ENCODE assay signal across 11 cellular contexts in genomic region chr6:106746660-106747059, GRCh38.
DNase-seq lines count a peak whose midpoint lies in the region; ATAC-seq and TF ChIP-seq lines count a peak whose summit lies in the region.
"Had no signal": no experiment of that assay in that cellular context is flagged by ENCODE, and none has a peak within 500 bp of the region (broad histone marks: within the 10 kb centered on the region; RNA-seq: fewer than 3 reads in every experiment).

No MANE protein-coding gene starts in this region.

- no peaks in the 10 kb centered on the region for H3K79me1 ChIP-seq in mesenchymal stem cell (replicated peaks; ENCODE audit: low read length, poor library complexity, severe bottlenecking)

- peaks cover 15% of the 10 kb centered on the region for H3K4me1 ChIP-seq in mesenchymal stem cell (ENCODE audit: control insufficient read depth, insufficient read depth, low read depth, low read length)
- H3K4me1 ChIP-seq: tibial nerve had no signal

- no peaks in the 10 kb centered on the region for H3K9me3 ChIP-seq in mesenchymal stem cell (ENCODE audit: control insufficient read depth, low read length)

- peak overlapping the region; percentile 27 for H3K9ac ChIP-seq in mesenchymal stem cell (ENCODE audit: low read length)

- no peak overlapping the region for H2AFZ ChIP-seq in mesenchymal stem cell (ENCODE audit: low read depth, low read length)

- no peaks in the 10 kb centered on the region for H3K36me3 ChIP-seq in mesenchymal stem cell (ENCODE audit: control insufficient read depth in 1 of 2, insufficient read depth in 2 of 2, low read depth in 1 of 2, low read length in 2 of 2)
- H3K36me3 ChIP-seq: tibial nerve had no signal

- no peak overlapping the region for H3K27ac ChIP-seq in mesenchymal stem cell (ENCODE audit: low read length, poor library complexity, severe bottlenecking)
- H3K27ac ChIP-seq: tibial nerve had no signal

- in situ Hi-C loops in astrocyte of the spinal cord (cut with HindIII; ENCODE audit: low sequenced_read_pairs), result no loop called here

- H2BK12ac ChIP-seq in mesenchymal stem cell (ENCODE audit: low read length in 2 of 2), result no peak overlapping the region

- no peak overlapping the region for H3K23ac ChIP-seq in mesenchymal stem cell (ENCODE audit: low read length in 2 of 2)

- no peak overlapping the region for H2BK15ac ChIP-seq in mesenchymal stem cell (ENCODE audit: low read depth, poor library complexity, severe bottlenecking)

- H3K4ac ChIP-seq in mesenchymal stem cell (ENCODE audit: low read depth in 1 of 2, low read length in 2 of 2), result no peak overlapping the region

- H3K14ac ChIP-seq in mesenchymal stem cell (ENCODE audit: low read length in 2 of 2), result no peak overlapping the region

- WGBS in mesenchymal stem cell, result 28% methylated on average over 2 of the region's 3 CpGs

- peak; percentile 80 for DNase-seq in DMS53 treated with DMSO at 0.1 percent for 48 hours (lab: John Stamatoyannopoulos, UW; ENCODE audit: unreplicated experiment)
- peak; percentile 93 for DNase-seq in NCI-H2029 (lab: John Stamatoyannopoulos, UW)
- DNase-seq in astrocyte of the spinal cord (ENCODE audit: low read depth, low spot score), result peak; percentile 22
- peak; percentile 81 for DNase-seq in mesenchymal stem cell
- DNase-seq in AML-193 (lab: John Stamatoyannopoulos, UW), result no peak
- DNase-seq: DMS 273 treated with DMSO at 0.1 percent for 48 hours, left ventricle myocardium superior had no signal

- ATAC-seq in GM19397 (IDR thresholded peaks at IDR 0.05; ENCODE audit: unreplicated experiment) (no peak), GM18868 (IDR thresholded peaks at IDR 0.05; ENCODE audit: unreplicated experiment) (no peak), GM21367 (IDR thresholded peaks at IDR 0.05; ENCODE audit: unreplicated experiment) (no peak)
- ATAC-seq: left ventricle myocardium superior had no signal

- H3K4me2 ChIP-seq in mesenchymal stem cell (ENCODE audit: low read length, poor library complexity, severe bottlenecking), result no peak overlapping the region

- H4K8ac ChIP-seq in mesenchymal stem cell (ENCODE audit: low read length), result no peak overlapping the region

- H2AK5ac ChIP-seq in mesenchymal stem cell (ENCODE audit: low read length, severe bottlenecking), result no peak overlapping the region

- no peak overlapping the region for H2BK5ac ChIP-seq in mesenchymal stem cell (ENCODE audit: low read depth, low read length, poor library complexity, severe bottlenecking)

- H4K91ac ChIP-seq in mesenchymal stem cell (ENCODE audit: low read length), result no peak overlapping the region

- H2BK120ac ChIP-seq in mesenchymal stem cell (ENCODE audit: low read depth, low read length), result no peak overlapping the region

- no peak for TF ChIP-seq CTCF in astrocyte of the spinal cord (IDR thresholded peaks at IDR 0.05; ENCODE audit: low read depth, low read length)

- no peak overlapping the region for H3K18ac ChIP-seq in mesenchymal stem cell (ENCODE audit: low read depth in 1 of 2, low read length in 2 of 2)

- H3K4me3 ChIP-seq in astrocyte of the spinal cord (ENCODE audit: low read depth, low read length) (no peak overlapping the region), mesenchymal stem cell (ENCODE audit: insufficient read depth in 1 of 2, low read depth in 1 of 2, low read length in 2 of 2) (no peak overlapping the region)
- H3K4me3 ChIP-seq: tibial nerve had no signal

- H3K27me3 ChIP-seq in mesenchymal stem cell (ENCODE audit: control insufficient read depth in 1 of 2, insufficient read depth in 1 of 2, low read length in 2 of 2), result peaks cover 0 to 9% of the 10 kb centered on the region in 2 experiments
- H3K27me3 ChIP-seq: tibial nerve had no signal

Comparison
In these comparisons a context has a peak if more than half of its experiments do, and no peak if none do; other contexts are left out.
1. DNase-seq: peak in DMS53 treated with DMSO at 0.1 percent for 48 hours (single experiment), NCI-H2029 (single experiment), astrocyte of the spinal cord (single experiment) and mesenchymal stem cell (single experiment); none in AML-193 (0 of 2).